ENCODE assay signal across 29 cellular contexts in genomic region chr11:125280646-125281045, GRCh38.
"Had no signal": no experiment of that assay in that cellular context is flagged by ENCODE, and none has a peak within 500 bp of the region (broad histone marks: within the 10 kb centered on the region; RNA-seq: fewer than 3 reads in every experiment).

No MANE protein-coding gene starts in this region.

- H3K27ac Mint-ChIP-seq: naive thymus-derived CD4-positive, alpha-beta T cell; natural killer cell treated with Interleukin-12 subunit alpha and Interleukin-12 subunit beta and Interleukin-15 and Interleukin-18, amount 100 ng/mL, for 72 hours; stimulated activated naive CD8-positive, alpha-beta T cell treated with anti-CD3 and anti-CD28 coated beads, Interleukin-15, Interleukin-2, amounts not matched to agents 100 ng/mL and 50 ng/mL, for 24 hours had no signal

- H3K9me3 ChIP-seq: left lung, mucosa of descending colon, pancreas, prostate gland, suprapubic skin, thoracic aorta, tibial artery, upper lobe of right lung had no signal

- H3K27me3 ChIP-seq: left lung, pancreas, suprapubic skin, tibial artery, upper lobe of right lung had no signal

- H3K4me3 Mint-ChIP-seq: naive thymus-derived CD4-positive, alpha-beta T cell; natural killer cell treated with Interleukin-12 subunit alpha and Interleukin-12 subunit beta and Interleukin-15 and Interleukin-18, amount 100 ng/mL, for 72 hours; neural crest cell; stimulated activated naive CD8-positive, alpha-beta T cell treated with anti-CD3 and anti-CD28 coated beads, Interleukin-15, Interleukin-2, amounts not matched to agents 100 ng/mL and 50 ng/mL, for 24 hours had no signal

- H3K27ac ChIP-seq: left lung, pancreas, skin epidermis, suprapubic skin, thoracic aorta, tibial artery, upper lobe of right lung had no signal

- H3K36me3 ChIP-seq: left lung, pancreas, prostate gland, suprapubic skin, thoracic aorta, tibial artery, upper lobe of right lung had no signal

- H3K9me3 Mint-ChIP-seq: naive thymus-derived CD4-positive, alpha-beta T cell; natural killer cell treated with Interleukin-12 subunit alpha and Interleukin-12 subunit beta and Interleukin-15 and Interleukin-18, amount 100 ng/mL, for 72 hours; neural crest cell; stimulated activated naive CD8-positive, alpha-beta T cell treated with anti-CD3 and anti-CD28 coated beads, Interleukin-15, Interleukin-2, amounts not matched to agents 100 ng/mL and 50 ng/mL, for 24 hours had no signal

- DNase-seq: hippocampal formation; kidney glomerular epithelial cell; left colon; left lung; mesendoderm; midbrain; mucosa of descending colon; naive thymus-derived CD4-positive, alpha-beta T cell; nucleus accumbens; pancreas; retina; right cardiac atrium; stimulated activated CD4-positive, alpha-beta T cell treated with anti-CD3 and anti-CD28 coated beads, Interleukin-12 subunit alpha, Interleukin-12 subunit beta, amount 100 ng/mL, for 4 hours; stimulated activated CD4-positive, alpha-beta T cell treated with anti-CD3 and anti-CD28 coated beads, Interleukin-15, amount 100 ng/mL, for 24 hours; stimulated activated CD4-positive, alpha-beta T cell treated with anti-CD3 and anti-CD28 coated beads, Interleukin-2, amount 100 ng/mL, for 24 hours; stimulated activated CD4-positive, alpha-beta T cell treated with anti-CD3 and anti-CD28 coated beads, Interleukin-4, amount 100 ng/mL, for 1 hour; stimulated activated naive CD4-positive, alpha-beta T cell; tibial artery; trophoblast cell; upper lobe of right lung had no signal

- H3K4me3 ChIP-seq: left lung, lung, mucosa of descending colon, pancreas, prostate gland, skin epidermis, suprapubic skin, thoracic aorta, tibial artery, upper lobe of right lung had no signal

- ATAC-seq: left colon; left lung; mucosa of descending colon; naive thymus-derived CD4-positive, alpha-beta T cell; natural killer cell treated with Interleukin-12 subunit alpha and Interleukin-12 subunit beta and Interleukin-15 and Interleukin-18, amount 100 ng/mL, for 72 hours; pancreas; right cardiac atrium; sciatic nerve; upper lobe of right lung had no signal

- H3K36me3 Mint-ChIP-seq: naive thymus-derived CD4-positive, alpha-beta T cell; natural killer cell treated with Interleukin-12 subunit alpha and Interleukin-12 subunit beta and Interleukin-15 and Interleukin-18, amount 100 ng/mL, for 72 hours had no signal

- H3K4me1 ChIP-seq: left lung, suprapubic skin, upper lobe of right lung had no signal

- H3K4me1 Mint-ChIP-seq: naive thymus-derived CD4-positive, alpha-beta T cell had no signal
